In genomic region chr9:27545471-27545870, GRCh38 we compare ENCODE assay signal across 26 cellular contexts. TPM values are rescaled to one million over a fixed set of nuclear protein-coding genes. Genes with fewer than 3 reads are reported as not detected.
A peak's percentile ranks its signal among the peaks of the same experiment; 100 is the strongest.
DNase-seq lines count a peak whose midpoint lies in the region; ATAC-seq, FAIRE-seq and TF ChIP-seq lines count a peak whose summit lies in the region.
"Had no signal": no experiment of that assay in that cellular context is flagged by ENCODE, and none has a peak within 500 bp of the region (broad histone marks: within the 10 kb centered on the region; RNA-seq: fewer than 3 reads in every experiment).

No MANE protein-coding gene starts in this region.

- H2AFZ ChIP-seq in smooth muscle cell (ENCODE audit: low read depth), result no peak overlapping the region

- no peak for TF ChIP-seq CTCF in epithelial cell of esophagus (IDR thresholded peaks at IDR 0.05; ENCODE audit: insufficient read depth, low read depth, low read length, missing control alignments)
- no peak for TF ChIP-seq CTCF in pancreas (IDR thresholded peaks at IDR 0.05)
- TF ChIP-seq CTCF in activated CD8-positive, alpha-beta T cell treated with anti-CD3 and anti-CD28 coated beads for 36 hours (IDR thresholded peaks at IDR 0.05), result no peak
- no peak for TF ChIP-seq CTCF in smooth muscle cell (IDR thresholded peaks at IDR 0.05; ENCODE audit: borderline replicate concordance, insufficient read depth, poor library complexity, severe bottlenecking)

- H3K36me3 ChIP-seq in pancreas, result no peaks in the 10 kb centered on the region
- H3K36me3 ChIP-seq in smooth muscle cell (ENCODE audit: low read depth), result no peaks in the 10 kb centered on the region
- H3K36me3 ChIP-seq: SJSA1 had no signal

- H3K4me1 ChIP-seq in pancreas (peaks cover 0 to 14% (median 0%) of the 10 kb centered on the region in 3 donors), smooth muscle cell (ENCODE audit: low read depth) (no peaks in the 10 kb centered on the region)

- H3K36me3 Mint-ChIP-seq in activated CD8-positive, alpha-beta T cell treated with anti-CD3 and anti-CD28 coated beads for 36 hours (ENCODE audit: low read depth), result peaks cover 11% of the 10 kb centered on the region

- no peak overlapping the region for H3K4me3 ChIP-seq in epithelial cell of esophagus (ENCODE audit: low read length)
- no peak overlapping the region for H3K4me3 ChIP-seq in pancreas
- H3K4me3 ChIP-seq in smooth muscle cell, result no peak overlapping the region
- H3K4me3 ChIP-seq: SJSA1 had no signal

- POLR2A ChIA-PET in activated CD8-positive, alpha-beta T cell treated with anti-CD3 and anti-CD28 coated beads for 36 hours (lab: Charles Lee), result no interaction called here

- no peaks in the 10 kb centered on the region for H3K79me2 ChIP-seq in smooth muscle cell (ENCODE audit: low read depth)

- ATAC-seq in pancreas, result peak; percentile 78 to 86 (median 80)
- ATAC-seq in activated CD8-positive, alpha-beta T cell treated with anti-CD3 and anti-CD28 coated beads for 36 hours, result no peak

- WGBS in pancreas, 2 donors, result 69 to 71% methylated on average over 3 of the region's 3 CpGs
- 91% methylated on average over 3 of the region's 3 CpGs for WGBS in smooth muscle cell (ENCODE audit: low lambda C conversion rate)

- no peak for FAIRE-seq in pancreas (lab: Jason Lieb, UNC)

- no peaks in the 10 kb centered on the region for H3K4me1 Mint-ChIP-seq in activated CD8-positive, alpha-beta T cell treated with anti-CD3 and anti-CD28 coated beads for 36 hours (ENCODE audit: low read depth)
- H3K4me1 Mint-ChIP-seq: CD4-positive, CD25-positive, alpha-beta regulatory T cell; IgD-negative memory B cell had no signal

- H3K27me3 Mint-ChIP-seq in activated CD8-positive, alpha-beta T cell treated with anti-CD3 and anti-CD28 coated beads for 36 hours, result no peaks in the 10 kb centered on the region
- H3K27me3 Mint-ChIP-seq: CD4-positive, CD25-positive, alpha-beta regulatory T cell; IgD-negative memory B cell had no signal

- no peak for TF ChIP-seq POLR2A in erythroblast (IDR thresholded peaks at IDR 0.05; ENCODE audit: low read length)

- CTCF ChIA-PET in activated CD8-positive, alpha-beta T cell treated with anti-CD3 and anti-CD28 coated beads for 36 hours (lab: Charles Lee), result interaction anchor here (1.9 to 5.1 kb wide), 3 partner anchors 15 to 212 kb away, joined by 6 to 33 read pairs (median 7); partner anchors contain the start of gene MOB3B

- no peaks in the 10 kb centered on the region for H3F3A ChIP-seq in smooth muscle cell (ENCODE audit: low read depth)

- H3K9ac ChIP-seq in smooth muscle cell (ENCODE audit: low read depth), result no peak overlapping the region
- H3K9ac ChIP-seq: KMS-11 had no signal

- H3K4me3 Mint-ChIP-seq in activated CD8-positive, alpha-beta T cell treated with anti-CD3 and anti-CD28 coated beads for 36 hours, result no peak overlapping the region
- H3K4me3 Mint-ChIP-seq: CD4-positive, CD25-positive, alpha-beta regulatory T cell; IgD-negative memory B cell had no signal

- DNase-seq in NCI-H345 (lab: John Stamatoyannopoulos, UW), result peak; percentile 5
- no peak for DNase-seq in NCI-H345 treated with DMSO at 0.1 percent for 48 hours (lab: John Stamatoyannopoulos, UW; ENCODE audit: unreplicated experiment)
- DNase-seq in epithelial cell of esophagus (ENCODE audit: low read depth), result peak; percentile 51
- peak in 3 of 6 donors; percentile 41 to 62 (median 58) for DNase-seq in pancreas
- DNase-seq in activated CD8-positive, alpha-beta T cell treated with anti-CD3 and anti-CD28 coated beads for 36 hours, result no peak
- no peak for DNase-seq in erythroblast (lab: John Stamatoyannopoulos, UW)
- no peak for DNase-seq in smooth muscle cell (lab: John Stamatoyannopoulos, UW; ENCODE audit: unreplicated experiment)
- no peak for DNase-seq in retina
- DNase-seq: 8988T; ACHN; CD4-positive, CD25-positive, alpha-beta regulatory T cell; COR-L47; NCI-H1092 treated with DMSO at 0.1 percent for 48 hours; NCI-H1436; NCI-H187; NCI-H2081 treated with DMSO at 0.1 percent for 48 hours; NCI-H510A; NCI-H69; Right ventricle myocardium superior; RPMI8226 had no signal

- H3K27ac ChIP-seq in pancreas, result no peak overlapping the region
- H3K27ac ChIP-seq in smooth muscle cell (ENCODE audit: low read depth), result no peak overlapping the region
- H3K27ac ChIP-seq: HL-60, KMS-11, SJSA1 had no signal

- H4K20me1 ChIP-seq in smooth muscle cell (ENCODE audit: low read depth), result no peaks in the 10 kb centered on the region

- intact Hi-C loops in pancreas (cut with DNase I), result no loop called here
- intact Hi-C loops in activated CD8-positive, alpha-beta T cell treated with anti-CD3 and anti-CD28 coated beads for 36 hours (cut with micrococcal nuclease), result loop anchor here (5.0 kb wide), 1 partner anchor 213 kb away; no protein-coding TSS in a partner anchor

- no peaks in the 10 kb centered on the region for H3K9me3 Mint-ChIP-seq in activated CD8-positive, alpha-beta T cell treated with anti-CD3 and anti-CD28 coated beads for 36 hours
- H3K9me3 Mint-ChIP-seq: CD4-positive, CD25-positive, alpha-beta regulatory T cell; IgD-negative memory B cell had no signal

- no peak overlapping the region for H3K4me2 ChIP-seq in smooth muscle cell
- H3K4me2 ChIP-seq: KMS-11 had no signal

- H3K9me3 ChIP-seq in pancreas, result no peaks in the 10 kb centered on the region
- no peaks in the 10 kb centered on the region for H3K9me3 ChIP-seq in smooth muscle cell (replicated peaks; ENCODE audit: low read depth)
- H3K9me3 ChIP-seq: SJSA1 had no signal

- no peak overlapping the region for H3K27ac Mint-ChIP-seq in activated CD8-positive, alpha-beta T cell treated with anti-CD3 and anti-CD28 coated beads for 36 hours
- H3K27ac Mint-ChIP-seq: CD4-positive, CD25-positive, alpha-beta regulatory T cell; IgD-negative memory B cell had no signal

- H3K27me3 ChIP-seq in pancreas (no peaks in the 10 kb centered on the region), smooth muscle cell (ENCODE audit: low read depth) (no peaks in the 10 kb centered on the region)
- H3K27me3 ChIP-seq: SJSA1 had no signal

RNA-seq across cellular contexts. Expression of gene MOB3B, which starts 15.9 kb away (rescaled TPM):
- total RNA-seq in pancreas, result 10 to 100 TPM in 1 of 6 donors, 1 to 10 TPM in 5; 3.2 to 10.5 (median 5.1) TPM
- 1 to 10 TPM; 1.4 to 1.7 TPM for polyA plus RNA-seq in pancreas
- total RNA-seq in activated CD8-positive, alpha-beta T cell treated with anti-CD3 and anti-CD28 coated beads for 36 hours, result under 1 TPM; 0.47 to 0.67 TPM
- total RNA-seq in smooth muscle cell, result 3.0 and 5.8 TPM in 2 replicates
- 1.7 and 4.1 TPM in 2 replicates for polyA plus RNA-seq in smooth muscle cell
- total RNA-seq: SJSA1 had no signal

RNA-seq across cellular contexts. Expression of gene IFNK, which starts 21.4 kb away (rescaled TPM):
- total RNA-seq in pancreas (not detected), smooth muscle cell (not detected in 2 replicates)
- polyA plus RNA-seq in pancreas (not detected), smooth muscle cell (not detected in 2 replicates)
- not detected for total RNA-seq in activated CD8-positive, alpha-beta T cell treated with anti-CD3 and anti-CD28 coated beads for 36 hours
- total RNA-seq: CD4-positive, CD25-positive, alpha-beta regulatory T cell; H4; Right ventricle myocardium superior; SJSA1 had no signal
- polyA plus RNA-seq: BJ; CD4-positive, CD25-positive, alpha-beta regulatory T cell; IgD-negative memory B cell had no signal

RNA-seq across cellular contexts. Expression of gene C9orf72, which starts 27.8 kb away (rescaled TPM):
- total RNA-seq in pancreas (1 to 10 TPM; 3.6 to 8.9 (median 7.3) TPM), smooth muscle cell (12.5 and 23.8 TPM in 2 replicates)
- polyA plus RNA-seq in pancreas (1 to 10 TPM; 5.3 to 9.5 TPM), smooth muscle cell (6.1 and 8.2 TPM in 2 replicates)
- 1 to 10 TPM; 7.0 to 7.3 TPM for total RNA-seq in activated CD8-positive, alpha-beta T cell treated with anti-CD3 and anti-CD28 coated beads for 36 hours

Comparison
In these comparisons a context has a peak if more than half of its experiments do, and no peak if none do; other contexts are left out.
1. DNase-seq: peak in NCI-H345 (single experiment) and epithelial cell of esophagus (single experiment); none in NCI-H345 treated with DMSO at 0.1 percent for 48 hours (single experiment), activated CD8-positive, alpha-beta T cell treated with anti-CD3 and anti-CD28 coated beads for 36 hours (single experiment), erythroblast (0 of 2), smooth muscle cell (single experiment) and retina (single experiment).